Comparison of ENCODE assay signal across 1 cellular context in the genomic region with DNA sequence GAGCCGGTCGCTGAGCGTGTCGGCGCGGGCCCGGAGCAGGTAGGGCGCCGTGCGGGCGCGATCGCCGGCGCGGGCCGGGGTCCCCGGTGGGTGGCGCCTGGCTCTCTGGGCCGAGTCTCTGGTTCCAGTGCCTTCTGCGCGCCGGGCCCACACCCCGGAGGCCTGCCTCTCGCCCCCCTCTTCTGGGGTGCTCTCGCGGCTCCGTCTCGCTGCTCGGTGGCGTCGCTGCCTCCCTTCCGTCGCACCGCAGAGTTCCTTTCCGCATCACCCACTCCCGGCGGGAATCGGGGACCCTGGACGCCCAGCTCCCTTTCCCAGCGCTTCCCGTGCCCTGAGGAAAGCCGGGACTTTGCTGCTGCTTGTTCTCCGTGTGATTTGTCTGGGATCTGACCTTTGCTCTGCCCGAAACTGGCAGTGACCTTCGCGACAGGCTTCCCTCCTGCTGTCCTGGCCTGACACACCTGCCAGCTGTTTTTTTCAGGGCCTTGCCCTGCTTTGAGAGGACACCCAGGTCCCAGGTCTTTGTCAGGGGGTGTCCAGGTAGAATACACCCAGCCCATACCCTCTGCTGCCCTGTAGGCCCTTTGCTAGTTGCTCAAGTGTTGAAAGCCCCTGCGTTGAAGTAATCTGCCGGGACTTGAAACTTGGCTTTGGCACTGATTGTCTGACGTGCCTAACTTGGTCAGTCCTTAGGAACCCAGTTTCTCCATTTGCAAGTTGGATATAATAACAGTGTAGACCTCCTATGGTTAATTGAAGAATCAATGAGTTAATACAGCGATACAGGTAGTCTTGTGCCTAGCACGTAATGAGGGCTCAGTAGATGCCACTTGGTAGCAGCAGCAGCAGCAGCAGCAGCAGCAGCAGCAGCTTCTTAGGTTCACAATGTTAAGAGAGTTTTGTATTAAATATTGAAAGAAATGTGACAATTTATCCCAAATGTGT.
TF ChIP-seq lines count a peak whose summit lies in the region.

No MANE protein-coding gene starts in this region.

TF ChIP-seq in H1, 55 proteins besides CTCF, POLR2A, EP300 and RAD21:
- TF ChIP-seq KDM4A (IDR thresholded peaks at IDR 0.05; ENCODE audit: low read depth, low read length, severe bottlenecking) = peak; percentile 67
- TF ChIP-seq POU5F1 (IDR thresholded peaks at IDR 0.05; ENCODE audit: low read depth, low read length) = no peak
- TF ChIP-seq CBX8 (IDR thresholded peaks at IDR 0.05; ENCODE audit: borderline replicate concordance, low read depth, low read length) = no peak
- TF ChIP-seq SIN3A (conservative IDR thresholded peaks at IDR 0.05 in 1 of 2, IDR thresholded peaks at IDR 0.05 in 1 of 2; ENCODE audit: low read depth in 1 of 2, low read length in 2 of 2) = no peak
- TF ChIP-seq KDM5A (IDR thresholded peaks at IDR 0.05; ENCODE audit: low read length) = no peak
- no peak for TF ChIP-seq NANOG (IDR thresholded peaks at IDR 0.05; ENCODE audit: insufficient read depth, low read depth, low read length, poor library complexity, severe bottlenecking)
- peak; percentile 76; the same call in 1 of the 2 replicates for TF ChIP-seq RBBP5 (IDR thresholded peaks at IDR 0.05; ENCODE audit: borderline replicate concordance, low read depth, low read length)
- no peak for TF ChIP-seq SAP30 (IDR thresholded peaks at IDR 0.05; ENCODE audit: insufficient read depth, insufficient replicate concordance, low read length)
- peak; percentile 2; the same call in 1 of the 2 replicates for TF ChIP-seq POLR2AphosphoS5 (IDR thresholded peaks at IDR 0.05; ENCODE audit: low read depth, low read length)
- TF ChIP-seq TAF1 (IDR thresholded peaks at IDR 0.05; ENCODE audit: low read depth, low read length) = peak; percentile 15; the same call in 1 of the 2 replicates
- no peak for TF ChIP-seq GABPA (IDR thresholded peaks at IDR 0.05; ENCODE audit: borderline replicate concordance, insufficient read depth, low read length)
- no peak for TF ChIP-seq SIX5 (IDR thresholded peaks at IDR 0.05; ENCODE audit: low read depth, low read length)
- no peak for TF ChIP-seq TEAD4 (IDR thresholded peaks at IDR 0.05; ENCODE audit: low read depth, low read length)
- no peak for TF ChIP-seq SRF (IDR thresholded peaks at IDR 0.05; ENCODE audit: low read depth, low read length)
- TF ChIP-seq, protein P1, sequence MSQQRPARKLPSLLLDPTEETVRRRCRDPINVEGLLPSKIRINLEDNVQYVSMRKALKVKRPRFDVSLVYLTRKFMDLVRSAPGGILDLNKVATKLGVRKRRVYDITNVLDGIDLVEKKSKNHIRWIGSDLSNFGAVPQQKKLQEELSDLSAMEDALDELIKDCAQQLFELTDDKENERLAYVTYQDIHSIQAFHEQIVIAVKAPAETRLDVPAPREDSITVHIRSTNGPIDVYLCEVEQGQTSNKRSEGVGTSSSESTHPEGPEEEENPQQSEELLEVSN (IDR thresholded peaks at IDR 0.05) = no peak
- no peak for TF ChIP-seq TBP (IDR thresholded peaks at IDR 0.05; ENCODE audit: low read depth, low read length)
- TF ChIP-seq, protein P2, sequence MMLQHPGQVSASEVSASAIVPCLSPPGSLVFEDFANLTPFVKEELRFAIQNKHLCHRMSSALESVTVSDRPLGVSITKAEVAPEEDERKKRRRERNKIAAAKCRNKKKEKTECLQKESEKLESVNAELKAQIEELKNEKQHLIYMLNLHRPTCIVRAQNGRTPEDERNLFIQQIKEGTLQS (IDR thresholded peaks at IDR 0.05; ENCODE audit: insufficient read depth, low read depth, low read length) = no peak
- no peak for TF ChIP-seq EZH2 (IDR thresholded peaks at IDR 0.05; ENCODE audit: low read depth, low read length, severe bottlenecking)
- TF ChIP-seq EGR1 (IDR thresholded peaks at IDR 0.05; ENCODE audit: borderline replicate concordance, low read depth, low read length) = no peak
- TF ChIP-seq RFX5 (IDR thresholded peaks at IDR 0.05; ENCODE audit: borderline replicate concordance, low read depth, low read length) = no peak
- no peak for TF ChIP-seq CREB1 (IDR thresholded peaks at IDR 0.05)
- TF ChIP-seq PHF8 (conservative IDR thresholded peaks at IDR 0.05; ENCODE audit: low read depth, low read length) = peak; percentile 71; the same call in 1 of the 2 replicates
- TF ChIP-seq ASH2L (IDR thresholded peaks at IDR 0.05; ENCODE audit: low read length) = peak; percentile 64
TF ChIP-seq in H1: peak in this region for 6.
